In the genomic region with DNA sequence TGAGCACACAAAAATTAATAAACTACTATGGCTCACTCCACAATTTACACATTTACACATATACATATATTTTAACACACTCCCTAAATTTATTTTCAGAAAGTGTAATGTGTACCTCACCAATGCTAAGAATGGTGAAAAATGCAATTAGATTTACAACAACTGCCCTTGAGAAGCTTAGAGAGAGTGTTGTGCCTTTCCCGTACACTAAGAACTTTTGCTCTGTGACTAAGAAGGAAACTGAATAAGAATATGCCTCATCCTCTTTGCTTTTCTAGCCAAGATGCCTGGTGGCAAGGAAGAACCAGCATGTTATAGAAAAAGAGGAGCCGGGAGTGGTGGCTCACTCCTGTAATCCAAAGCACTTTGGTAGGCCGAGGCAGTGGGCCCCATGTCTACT, we compare ENCODE assay signal across 29 cellular contexts.
"Had no signal": no experiment of that assay in that cellular context is flagged by ENCODE, and none has a peak within 500 bp of the region (broad histone marks: within the 10 kb centered on the region; RNA-seq: fewer than 3 reads in every experiment).

No MANE protein-coding gene starts in this region.

- DNase-seq: activated CD4-positive, alpha-beta T cell treated with anti-CD3 and anti-CD28 coated beads, Interleukin-2, amount 50 U/mL, for 1 hour; activated CD4-positive, CD25-positive, alpha-beta regulatory T cell treated with anti-CD3 and anti-CD28 coated beads, Interleukin-2, amount 50 U/mL, for 72 hours; activated CD8-positive, alpha-beta T cell treated with anti-CD3 and anti-CD28 coated beads for 36 hours; activated effector memory CD4-positive, alpha-beta T cell treated with Interleukin-2 at 50 U/mL for 16 hours; activated naive CD4-positive, alpha-beta T cell treated with anti-CD3 and anti-CD28 coated beads, Interleukin-2, amount 10 ng/mL, durations not matched to agents 7 days and 5 days; activated naive CD8-positive, alpha-beta T cell treated with anti-CD3 and anti-CD28 coated beads, Interleukin-2, amount 10 ng/mL, durations not matched to agents 7 days and 5 days; activated T-cell treated with anti-CD3 and anti-CD28 coated beads, Interleukin-2, amount 50 U/mL, for 4 hours; amniotic stem cell; brain microvascular endothelial cell; caudate nucleus; cortex of kidney; hippocampal formation; kidney; left colon; midbrain; naive thymus-derived CD4-positive, alpha-beta T cell; nucleus accumbens; psoas muscle; sigmoid colon; small intestine; stimulated activated CD4-positive, alpha-beta T cell treated with anti-CD3 and anti-CD28 coated beads, Interleukin-4, amount 100 ng/mL, for 24 hours; stimulated activated naive CD8-positive, alpha-beta T cell treated with anti-CD3 and anti-CD28 coated beads, Interleukin-15, amount 100 ng/mL, for 72 hours; substantia nigra; SW 1271 had no signal

- ATAC-seq: activated CD8-positive, alpha-beta T cell treated with anti-CD3 and anti-CD28 coated beads for 36 hours; activated T-cell treated with anti-CD3 and anti-CD28 coated beads, Interleukin-2, amount 50 U/mL, for 4 hours; gastroesophageal sphincter; left colon; naive thymus-derived CD4-positive, alpha-beta T cell; psoas muscle; stimulated activated memory B cell treated with anti-CD40 and anti-IgM and Interleukin-4, amounts not matched to agents 10 μg/mL and 1 μg/mL and 100 μg/mL, for 72 hours; stimulated activated naive CD8-positive, alpha-beta T cell treated with anti-CD3 and anti-CD28 coated beads, Interleukin-15, amount 100 ng/mL, for 72 hours had no signal

- H3K27ac ChIP-seq: brain microvascular endothelial cell, epithelial cell of prostate, gastroesophageal sphincter, parathyroid adenoma, psoas muscle, sigmoid colon, vagina had no signal
